In genomic region chr3:10194328-10195071, GRCh38 we compare ENCODE assay signal across 8 cellular contexts. TPM values are rescaled to one million over a fixed set of nuclear protein-coding genes. Genes with fewer than 3 reads are reported as not detected.
DNase-seq lines count a peak whose midpoint lies in the region; ATAC-seq and TF ChIP-seq lines count a peak whose summit lies in the region.

No MANE protein-coding gene starts in this region.

- no peaks in the 10 kb centered on the region for H4K20me1 ChIP-seq in BLaER1
- no peaks in the 10 kb centered on the region for H4K20me1 ChIP-seq in Loucy (ENCODE audit: insufficient read depth, low read length, poor library complexity, severe bottlenecking)
- no peaks in the 10 kb centered on the region for H4K20me1 ChIP-seq in hepatocyte (ENCODE audit: insufficient read depth, poor library complexity, severe bottlenecking)

- H3K9me2 ChIP-seq in Loucy (replicated peaks; ENCODE audit: low read depth, low read length), result no peaks in the 10 kb centered on the region
- no peaks in the 10 kb centered on the region for H3K9me2 ChIP-seq in hepatocyte (replicated peaks; ENCODE audit: insufficient read depth)

- H3K36me3 ChIP-seq in BLaER1 (no peaks in the 10 kb centered on the region), Loucy (ENCODE audit: insufficient read depth, low read length) (no peaks in the 10 kb centered on the region), hepatocyte (replicated peaks; ENCODE audit: insufficient read depth, low read depth) (no peaks in the 10 kb centered on the region)

- H3K27me3 ChIP-seq in BLaER1 (no peaks in the 10 kb centered on the region), Loucy (ENCODE audit: insufficient read depth, low read length, poor library complexity, severe bottlenecking) (no peaks in the 10 kb centered on the region), hepatocyte (no peaks in the 10 kb centered on the region)

- H3K27ac ChIP-seq in BLaER1 (peak overlapping the region; percentile 93), hepatocyte (peak overlapping the region; percentile 86)

- H3K4me2 ChIP-seq in BLaER1, result peak overlapping the region; percentile 92
- peak overlapping the region; percentile 30 for H3K4me2 ChIP-seq in Loucy (ENCODE audit: low read depth, low read length, poor library complexity, severe bottlenecking)
- no peak overlapping the region for H3K4me2 ChIP-seq in hepatocyte

- no peaks in the 10 kb centered on the region for H3F3A ChIP-seq in Loucy (ENCODE audit: low read depth)

- ATAC-seq in GM18502 (IDR thresholded peaks at IDR 0.05; ENCODE audit: poor library complexity, unreplicated experiment), result no peak
- ATAC-seq in HG03025 (IDR thresholded peaks at IDR 0.05; ENCODE audit: low FRiP score, unreplicated experiment), result no peak

- no peak for TF ChIP-seq CTCF in Loucy (conservative IDR thresholded peaks at IDR 0.05; ENCODE audit: low read length)
- TF ChIP-seq CTCF in hepatocyte (IDR thresholded peaks at IDR 0.05; ENCODE audit: poor library complexity), result no peak

- H3K9me3 ChIP-seq in BLaER1, result no peaks in the 10 kb centered on the region
- no peaks in the 10 kb centered on the region for H3K9me3 ChIP-seq in Loucy (ENCODE audit: insufficient read depth, low read depth, low read length)
- no peaks in the 10 kb centered on the region for H3K9me3 ChIP-seq in hepatocyte (ENCODE audit: low read depth)

- DNase-seq in activated gamma-delta T cell treated with anti-CD3 and anti-CD28 coated beads, Interleukin-2, amount 50 U/mL, for 16 hours (ENCODE audit: low read depth), result peak; percentile 48
- DNase-seq in hepatocyte (ENCODE audit: low spot score) (no peak), kidney tubule cell (ENCODE audit: low spot score) (no peak)
- peak; percentile 37 for DNase-seq in stimulated activated CD8-positive, alpha-beta memory T cell treated with anti-CD3 and anti-CD28 coated beads, Interleukin-12 subunit alpha, Interleukin-12 subunit beta, amount 100 ng/mL, for 4 hours (ENCODE audit: low read depth)

- H3K4me3 ChIP-seq in BLaER1 (peak overlapping the region; percentile 28), Loucy (ENCODE audit: low read length, poor library complexity, severe bottlenecking) (no peak overlapping the region), hepatocyte (no peak overlapping the region)

- 73% methylated on average over 11 of the region's 11 CpGs for WGBS in hepatocyte (ENCODE audit: low lambda C conversion rate, missing lambda C conversion rate)

- H3K9ac ChIP-seq in BLaER1 (peak overlapping the region; percentile 80), Loucy (ENCODE audit: low read depth, low read length, poor library complexity, severe bottlenecking) (peak overlapping the region; percentile 8)

- peaks cover 100% of the 10 kb centered on the region for H3K4me1 ChIP-seq in BLaER1
- peaks cover 37% of the 10 kb centered on the region for H3K4me1 ChIP-seq in Loucy (ENCODE audit: insufficient read depth, low read length, poor library complexity, severe bottlenecking)
- H3K4me1 ChIP-seq in hepatocyte (ENCODE audit: insufficient read depth), result peaks cover 38% of the 10 kb centered on the region

- H2AFZ ChIP-seq in Loucy (ENCODE audit: low read length), result peak overlapping the region; percentile 18; the same call in 1 of the 2 replicates
- no peak overlapping the region for H2AFZ ChIP-seq in hepatocyte

- H3K79me2 ChIP-seq in Loucy (ENCODE audit: insufficient read depth, low read length) (no peaks in the 10 kb centered on the region), hepatocyte (no peaks in the 10 kb centered on the region)

RNA-seq across cellular contexts. Expression of gene IRAK2, which starts 29.8 kb away (rescaled TPM):
- 3.7 and 4.0 TPM in 2 replicates for total RNA-seq in hepatocyte
- polyA plus RNA-seq in hepatocyte, result 2.3 and 2.5 TPM in 2 replicates

RNA-seq across cellular contexts. Expression of gene VHL, which starts 52.9 kb away (rescaled TPM):
- total RNA-seq in hepatocyte, result 54.3 and 57.9 TPM in 2 replicates
- 21.8 and 32.1 TPM in 2 replicates for polyA plus RNA-seq in hepatocyte

RNA-seq across cellular contexts. Expression of gene TATDN2, which starts 53.8 kb away (rescaled TPM):
- 22.6 and 24.5 TPM in 2 replicates for total RNA-seq in hepatocyte
- 6.5 and 9.3 TPM in 2 replicates for polyA plus RNA-seq in hepatocyte

Comparison
In these comparisons a context has a peak if more than half of its experiments do, and no peak if none do; other contexts are left out.
1. DNase-seq: peak in activated gamma-delta T cell treated with anti-CD3 and anti-CD28 coated beads, Interleukin-2, amount 50 U/mL, for 16 hours (single experiment) and stimulated activated CD8-positive, alpha-beta memory T cell treated with anti-CD3 and anti-CD28 coated beads, Interleukin-12 subunit alpha, Interleukin-12 subunit beta, amount 100 ng/mL, for 4 hours (single experiment); none in hepatocyte (single experiment) and kidney tubule cell (single experiment).